Comparison of ENCODE assay signal across 33 cellular contexts in the genomic region with DNA sequence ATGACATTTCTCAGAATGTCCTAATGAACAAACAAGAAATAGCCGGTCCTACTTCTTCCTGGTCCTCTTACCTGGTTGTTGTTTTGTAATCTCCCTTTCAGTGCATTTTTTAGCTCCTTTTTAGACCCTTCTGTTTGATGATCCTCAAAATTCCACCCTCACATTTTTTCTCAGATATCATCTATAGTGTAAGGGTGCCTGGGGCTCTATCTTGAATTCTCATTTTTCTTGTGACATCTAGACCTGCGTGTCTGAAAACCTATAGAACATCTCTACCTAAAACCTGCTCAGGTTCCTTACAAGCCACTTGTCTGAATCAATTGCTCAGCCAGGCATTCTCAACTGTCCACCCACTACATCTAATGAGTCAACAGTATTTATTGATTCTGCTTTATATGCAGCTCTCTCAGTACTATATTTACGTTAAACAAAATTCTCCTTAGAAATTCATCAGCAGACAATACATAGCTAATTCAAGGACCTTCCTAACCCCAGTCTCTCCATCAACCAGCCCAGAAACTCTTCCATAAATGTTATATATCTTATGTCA. TPM values are rescaled to one million over a fixed set of nuclear protein-coding genes. Genes with fewer than 3 reads are reported as not detected.
"Had no signal": no experiment of that assay in that cellular context is flagged by ENCODE, and none has a peak within 500 bp of the region (broad histone marks: within the 10 kb centered on the region; RNA-seq: fewer than 3 reads in every experiment).

No MANE protein-coding gene starts in this region.

- ATAC-seq: activated naive CD8-positive, alpha-beta T cell treated with anti-CD3 and anti-CD28 coated beads, Interleukin-2, amount 50 U/mL, for 24 hours; activated T-cell treated with anti-CD3 and anti-CD28 coated beads, Interleukin-2, amount 50 U/mL, for 4 hours had no signal

- H3K27me3 ChIP-seq: brain microvascular endothelial cell had no signal

- H3K9ac ChIP-seq: KMS-11 had no signal

- H3K36me3 ChIP-seq: brain microvascular endothelial cell had no signal

- H3K27ac ChIP-seq: brain microvascular endothelial cell, KMS-11, VCaP had no signal

- H3K4me2 ChIP-seq: KMS-11 had no signal

- DNase-seq: activated B cell treated with CpG ODN at 0.5 μM for 24 hours; activated CD4-positive, alpha-beta memory T cell treated with anti-CD3 and anti-CD28 coated beads for 36 hours; activated CD4-positive, alpha-beta T cell treated with anti-CD3 and anti-CD28 coated beads for 4 hours; activated CD4-positive, alpha-beta T cell treated with anti-CD3 and anti-CD28 coated beads, Interleukin-2, amount 50 U/mL, for 1 hour; activated CD4-positive, CD25-positive, alpha-beta regulatory T cell treated with anti-CD3 and anti-CD28 coated beads, Interleukin-2, amount 50 U/mL, for 72 hours; activated CD8-positive, alpha-beta memory T cell treated with anti-CD3 and anti-CD28 coated beads, Interleukin-2, amount 50 U/mL, for 4 hours; activated naive CD4-positive, alpha-beta T cell treated with anti-CD3 and anti-CD28 coated beads, Interleukin-2, amount 10 ng/mL, durations not matched to agents 7 days and 5 days; activated naive CD8-positive, alpha-beta T cell treated with anti-CD3 and anti-CD28 coated beads, Interleukin-2, amount 50 U/mL, for 24 hours; activated T-cell treated with anti-CD3 and anti-CD28 coated beads for 4 hours; activated T-cell treated with anti-CD3 and anti-CD28 coated beads, Interleukin-2, amount 50 U/mL, for 4 hours; anterior cingulate cortex; brain microvascular endothelial cell; central memory CD4-positive, alpha-beta T cell; MM.1S; MV-4-11; NCI-H1092 treated with DMSO at 0.1 percent for 48 hours; NCI-H146; NCI-H187; NCI-H2029 treated with DMSO at 0.1 percent for 48 hours; NCI-H2107; NCI-H226; NCI-H446 treated with DMSO at 0.1 percent for 48 hours; NCI-H524; NCI-H82; NK-92 treated with Interleukin-12 subunit alpha and Interleukin-12 subunit beta, amount 100 ng/mL, for 24 hours; Right ventricle myocardium superior; SW 1271; T-helper 1 cell; T-helper 2 cell; T-helper 9 cell had no signal

RNA-seq across cellular contexts. Expression of a gene that starts 36.5 kb away (rescaled TPM):
- total RNA-seq: activated B cell treated with CpG ODN at 0.5 μM for 24 hours; activated CD4-positive, alpha-beta memory T cell treated with anti-CD3 and anti-CD28 coated beads for 36 hours; activated T-cell treated with anti-CD3 and anti-CD28 coated beads, Interleukin-2, amount 50 U/mL, for 4 hours; activated T-helper 1 cell treated with anti-CD3 and anti-CD28 coated beads, Interleukin-12 subunit alpha, Interleukin-12 subunit beta, Interleukin-2, Interleukin-4 antibody, amounts not matched to agents 30 ng/mL and 10 ng/mL and 1 ng/mL, durations not matched to agents 14 hours and 24 hours and 36 hours had no signal
